In genomic region chr2:230770804-230771203, GRCh38 we compare ENCODE assay signal across 20 cellular contexts.
A peak's percentile ranks its signal among the peaks of the same experiment; 100 is the strongest.
DNase-seq lines count a peak whose midpoint lies in the region; ATAC-seq and TF ChIP-seq lines count a peak whose summit lies in the region.
"Had no signal": no experiment of that assay in that cellular context is flagged by ENCODE, and none has a peak within 500 bp of the region (broad histone marks: within the 10 kb centered on the region; RNA-seq: fewer than 3 reads in every experiment).

No MANE protein-coding gene starts in this region.

- ATAC-seq in SK-N-SH treated with all-trans-retinoic acid at 6 μM for 48 hours (peak; percentile 84), HG03521 (IDR thresholded peaks at IDR 0.05; ENCODE audit: unreplicated experiment) (no peak), GM18520 (IDR thresholded peaks at IDR 0.05; ENCODE audit: unreplicated experiment) (no peak)
- no peak for ATAC-seq in stimulated activated naive B cell treated with anti-CD40 and anti-IgM and Interleukin-4, amounts not matched to agents 10 μg/mL and 1 μg/mL and 100 μg/mL, for 72 hours (replicated peaks)
- ATAC-seq: natural killer cell treated with Interleukin-12 subunit alpha and Interleukin-12 subunit beta and Interleukin-15 and Interleukin-18, amount 100 ng/mL, for 72 hours; right cardiac atrium had no signal

- H3K27ac Mint-ChIP-seq in activated naive CD4-positive, alpha-beta T cell treated with anti-CD3 and anti-CD28 coated beads, Interleukin-2, amount 50 U/mL, for 24 hours: peak overlapping the region; percentile 80
- H3K27ac Mint-ChIP-seq in stimulated activated naive B cell treated with anti-CD40 and anti-IgM and Interleukin-4, amounts not matched to agents 10 μg/mL and 1 μg/mL and 100 μg/mL, for 72 hours: peak overlapping the region; percentile 81
- H3K27ac Mint-ChIP-seq: natural killer cell treated with Interleukin-12 subunit alpha and Interleukin-12 subunit beta and Interleukin-15 and Interleukin-18, amount 100 ng/mL, for 72 hours had no signal

- DNase-seq in activated naive CD4-positive, alpha-beta T cell treated with Interleukin-2 at 50 U/mL for 16 hours: no peak
- DNase-seq in iris pigment epithelial cell (ENCODE audit: low read depth): peak; percentile 73
- DNase-seq in stimulated activated naive B cell treated with anti-CD40 and anti-IgM and Interleukin-4, amounts not matched to agents 10 μg/mL and 1 μg/mL and 100 μg/mL, for 72 hours: no peak
- DNase-seq: activated CD4-positive, alpha-beta T cell treated with anti-CD3 and anti-CD28 coated beads, Interleukin-2, amount 50 U/mL, for 48 hours; DMS53; dorsolateral prefrontal cortex; foreskin fibroblast; GOT3; NCI-H146; NCI-H2171 treated with DMSO at 0.1 percent for 48 hours; ovary; right cardiac atrium; SHP77 treated with DMSO at 0.1 percent for 48 hours; testis; WERI-Rb-1 had no signal

- peaks cover 44% of the 10 kb centered on the region for H3K36me3 Mint-ChIP-seq in activated naive CD4-positive, alpha-beta T cell treated with anti-CD3 and anti-CD28 coated beads, Interleukin-2, amount 50 U/mL, for 24 hours
- H3K36me3 Mint-ChIP-seq in stimulated activated naive B cell treated with anti-CD40 and anti-IgM and Interleukin-4, amounts not matched to agents 10 μg/mL and 1 μg/mL and 100 μg/mL, for 72 hours: peaks cover 41 to 54% of the 10 kb centered on the region in 2 donors

- peak overlapping the region; percentile 45 for H3K4me3 Mint-ChIP-seq in activated naive CD4-positive, alpha-beta T cell treated with anti-CD3 and anti-CD28 coated beads, Interleukin-2, amount 50 U/mL, for 24 hours
- no peak overlapping the region for H3K4me3 Mint-ChIP-seq in stimulated activated naive B cell treated with anti-CD40 and anti-IgM and Interleukin-4, amounts not matched to agents 10 μg/mL and 1 μg/mL and 100 μg/mL, for 72 hours
- H3K4me3 Mint-ChIP-seq: natural killer cell treated with Interleukin-12 subunit alpha and Interleukin-12 subunit beta and Interleukin-15 and Interleukin-18, amount 100 ng/mL, for 72 hours had no signal

- H3K9me3 Mint-ChIP-seq in activated naive CD4-positive, alpha-beta T cell treated with anti-CD3 and anti-CD28 coated beads, Interleukin-2, amount 50 U/mL, for 24 hours: peaks cover 7% of the 10 kb centered on the region
- H3K9me3 Mint-ChIP-seq in stimulated activated naive B cell treated with anti-CD40 and anti-IgM and Interleukin-4, amounts not matched to agents 10 μg/mL and 1 μg/mL and 100 μg/mL, for 72 hours: no peaks in the 10 kb centered on the region
- H3K9me3 Mint-ChIP-seq: natural killer cell treated with Interleukin-12 subunit alpha and Interleukin-12 subunit beta and Interleukin-15 and Interleukin-18, amount 100 ng/mL, for 72 hours had no signal

- peaks cover 95% of the 10 kb centered on the region for H3K4me1 Mint-ChIP-seq in activated naive CD4-positive, alpha-beta T cell treated with anti-CD3 and anti-CD28 coated beads, Interleukin-2, amount 50 U/mL, for 24 hours
- H3K4me1 Mint-ChIP-seq in stimulated activated naive B cell treated with anti-CD40 and anti-IgM and Interleukin-4, amounts not matched to agents 10 μg/mL and 1 μg/mL and 100 μg/mL, for 72 hours: peaks cover 30 to 49% of the 10 kb centered on the region in 2 donors

- no peaks in the 10 kb centered on the region for H3K27me3 Mint-ChIP-seq in activated naive CD4-positive, alpha-beta T cell treated with anti-CD3 and anti-CD28 coated beads, Interleukin-2, amount 50 U/mL, for 24 hours
- no peaks in the 10 kb centered on the region for H3K27me3 Mint-ChIP-seq in stimulated activated naive B cell treated with anti-CD40 and anti-IgM and Interleukin-4, amounts not matched to agents 10 μg/mL and 1 μg/mL and 100 μg/mL, for 72 hours
- H3K27me3 Mint-ChIP-seq: natural killer cell treated with Interleukin-12 subunit alpha and Interleukin-12 subunit beta and Interleukin-15 and Interleukin-18, amount 100 ng/mL, for 72 hours had no signal

TF ChIP-seq in SK-N-SH treated with all-trans-retinoic acid at 6 μM for 48 hours, 23 proteins besides CTCF, POLR2A, EP300 and RAD21:
- TF ChIP-seq, protein P1, sequence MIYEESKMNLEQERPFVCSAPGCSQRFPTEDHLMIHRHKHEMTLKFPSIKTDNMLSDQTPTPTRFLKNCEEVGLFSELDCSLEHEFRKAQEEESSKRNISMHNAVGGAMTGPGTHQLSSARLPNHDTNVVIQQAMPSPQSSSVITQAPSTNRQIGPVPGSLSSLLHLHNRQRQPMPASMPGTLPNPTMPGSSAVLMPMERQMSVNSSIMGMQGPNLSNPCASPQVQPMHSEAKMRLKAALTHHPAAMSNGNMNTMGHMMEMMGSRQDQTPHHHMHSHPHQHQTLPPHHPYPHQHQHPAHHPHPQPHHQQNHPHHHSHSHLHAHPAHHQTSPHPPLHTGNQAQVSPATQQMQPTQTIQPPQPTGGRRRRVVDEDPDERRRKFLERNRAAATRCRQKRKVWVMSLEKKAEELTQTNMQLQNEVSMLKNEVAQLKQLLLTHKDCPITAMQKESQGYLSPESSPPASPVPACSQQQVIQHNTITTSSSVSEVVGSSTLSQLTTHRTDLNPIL (CRISPR knock-in tag; IDR thresholded peaks at IDR 0.05; ENCODE audit: low read depth): no peak
- no peak for TF ChIP-seq ZNF8 (CRISPR knock-in tag; IDR thresholded peaks at IDR 0.05)
- no peak for TF ChIP-seq BACH2 (CRISPR knock-in tag; IDR thresholded peaks at IDR 0.05; ENCODE audit: borderline replicate concordance)
- no peak for TF ChIP-seq RARB (CRISPR knock-in tag; IDR thresholded peaks at IDR 0.05)
- no peak for TF ChIP-seq POU6F1 (CRISPR knock-in tag; IDR thresholded peaks at IDR 0.05; ENCODE audit: borderline replicate concordance, low read depth)
TF ChIP-seq in SK-N-SH treated with all-trans-retinoic acid at 6 μM for 48 hours: peak in this region for 0.
